Comparison of ENCODE assay signal across 10 cellular contexts in the genomic region with DNA sequence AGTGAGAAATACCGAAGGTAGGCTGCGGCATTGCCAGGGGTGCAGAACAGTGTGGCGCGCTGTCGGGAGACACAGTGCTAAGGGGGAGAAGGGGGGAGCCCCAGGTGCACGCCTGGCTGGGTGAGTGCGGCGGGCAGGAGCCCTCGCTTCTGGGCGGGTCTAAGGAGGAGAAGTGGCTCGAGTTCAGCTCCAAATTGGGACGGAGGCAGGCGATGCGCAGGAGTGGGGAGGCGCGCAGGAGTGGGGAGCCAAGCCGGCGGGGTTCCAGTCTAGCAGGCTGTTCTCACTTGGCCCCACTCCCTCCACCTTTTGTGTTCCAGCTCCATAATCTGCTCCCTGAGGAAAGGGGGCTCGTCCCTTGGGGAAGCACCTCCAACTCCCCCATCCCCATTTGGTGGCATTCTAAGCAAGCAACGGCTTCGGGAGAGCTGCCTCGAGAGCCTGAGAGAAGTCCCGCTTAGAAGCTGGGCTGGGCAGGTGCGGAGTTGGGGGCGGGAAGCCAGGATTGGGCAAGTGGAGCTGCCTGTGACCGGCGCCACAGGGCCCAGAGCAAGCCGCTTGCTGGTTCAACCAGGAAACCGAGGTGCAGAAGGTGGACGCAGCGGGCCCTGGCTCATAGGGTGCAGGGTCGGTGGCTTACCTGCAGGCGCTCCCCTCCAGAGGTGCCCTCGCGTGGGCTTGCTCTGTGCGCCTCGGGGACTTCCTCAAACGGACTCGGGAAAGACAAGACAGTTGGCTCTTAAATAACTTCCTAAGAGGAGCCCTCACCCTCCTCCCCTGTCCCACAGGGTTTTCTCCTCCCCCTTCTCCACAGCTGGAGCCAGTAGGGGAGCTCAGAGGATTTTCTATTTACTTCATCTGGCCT. TPM values are rescaled to one million over a fixed set of nuclear protein-coding genes. Genes with fewer than 3 reads are reported as not detected.
A peak's percentile ranks its signal among the peaks of the same experiment; 100 is the strongest.
DNase-seq lines count a peak whose midpoint lies in the region; ATAC-seq, FAIRE-seq and TF ChIP-seq lines count a peak whose summit lies in the region.
"Had no signal": no experiment of that assay in that cellular context is flagged by ENCODE, and none has a peak within 500 bp of the region (broad histone marks: within the 10 kb centered on the region; RNA-seq: fewer than 3 reads in every experiment).

A gene (minus strand): TSS at position 716 of the 865 bp plus-strand sequence. CDS start 1,998 bp downstream, outside the sequence.

- H3K27ac ChIP-seq in C4-2B, result peak within 1 kb of the TSS; percentile 24; the same call in 1 of the 2 replicates
- H3K27ac ChIP-seq in HUES6 (ENCODE audit: low read depth, low read length), result no peak within 1 kb of the TSS

- H3K4me3 ChIP-seq in HUES6 (ENCODE audit: low read depth, low read length), result peak within 1 kb of the TSS; percentile 66

- H3K27ac Mint-ChIP-seq in nephron, result no peak within 1 kb of the TSS
- H3K27ac Mint-ChIP-seq: brain had no signal

- H3K4me3 Mint-ChIP-seq in nephron, result peak within 1 kb of the TSS; percentile 38 to 69 (median 45)

- H3K27me3 Mint-ChIP-seq in nephron (ENCODE audit: low read depth), result peaks cover 76% of the 10 kb centered on the region

- no peaks in the 10 kb centered on the region for H3K9me3 ChIP-seq in HUES6 (ENCODE audit: control insufficient read depth, insufficient read depth, low read depth, low read length)

- H3K36me3 Mint-ChIP-seq in nephron (ENCODE audit: low read depth), result no peaks in the 10 kb centered on the region
- H3K36me3 Mint-ChIP-seq: brain; naive thymus-derived CD8-positive, alpha-beta T cell had no signal

- H3K9me3 Mint-ChIP-seq in nephron, result no peaks in the 10 kb centered on the region
- H3K9me3 Mint-ChIP-seq: naive thymus-derived CD8-positive, alpha-beta T cell had no signal

- H3K9ac ChIP-seq in HUES6 (ENCODE audit: low read length), result peak within 1 kb of the TSS; percentile 24

- peaks cover 31% of the 10 kb centered on the region for H3K4me1 Mint-ChIP-seq in nephron

- ATAC-seq in esophagus mucosa (peak; percentile 32), HG03432 (IDR thresholded peaks at IDR 0.05; ENCODE audit: unreplicated experiment) (no peak)

- H3K4me1 ChIP-seq in HUES6 (ENCODE audit: control insufficient read depth, insufficient read depth, low read length), result no peaks in the 10 kb centered on the region

- TF ChIP-seq CTCF in C4-2B (conservative IDR thresholded peaks at IDR 0.05), result no peak
- no peak for TF ChIP-seq CTCF in nephron (IDR thresholded peaks at IDR 0.05; ENCODE audit: unreplicated experiment in 3 of 3)

- DNase-seq in GM19239 (ENCODE audit: insufficient read length, low spot score) (no peak), NCI-H2029 (lab: John Stamatoyannopoulos, UW) (no peak)
- no peak for DNase-seq in activated CD4-positive, alpha-beta T cell treated with anti-CD3 and anti-CD28 coated beads, Interleukin-2, amount 50 U/mL, for 48 hours

- no peaks in the 10 kb centered on the region for H3K36me3 ChIP-seq in HUES6 (ENCODE audit: control insufficient read depth, insufficient read depth, low read length)

- FAIRE-seq in GM19239 (lab: Jason Lieb, UNC), result no peak

- peaks cover 80% of the 10 kb centered on the region for H3K27me3 ChIP-seq in HUES6 (ENCODE audit: control insufficient read depth, insufficient read depth, low read length)

RNA-seq across cellular contexts. Expression of the gene that starts here (rescaled TPM):
- 2.8 TPM for total RNA-seq in esophagus mucosa
